Comparison of ENCODE assay signal across 35 cellular contexts in genomic region chr7:73939528-73939927, GRCh38.
"Had no signal": no experiment of that assay in that cellular context is flagged by ENCODE, and none has a peak within 500 bp of the region (broad histone marks: within the 10 kb centered on the region; RNA-seq: fewer than 3 reads in every experiment).

No MANE protein-coding gene starts in this region.

- H3K4me3 ChIP-seq: MG63 had no signal

- DNase-seq: Karpas-422, Kasumi-1, MG63, MM.1S, MV-4-11, NCI-H1048, NCI-H1092, NCI-H1092 treated with DMSO at 0.1 percent for 48 hours, NCI-H1105, NCI-H1105 treated with DMSO at 0.1 percent for 48 hours, NCI-H1417, NCI-H1417 treated with DMSO at 0.1 percent for 48 hours, NCI-H1436, NCI-H1436 treated with DMSO at 0.1 percent for 48 hours, NCI-H146, NCI-H1694, NCI-H1694 treated with DMSO at 0.1 percent for 48 hours, NCI-H187, NCI-H187 treated with DMSO at 0.1 percent for 48 hours, NCI-H1930, NCI-H2029, NCI-H2029 treated with DMSO at 0.1 percent for 48 hours, NCI-H2081, NCI-H2081 treated with DMSO at 0.1 percent for 48 hours, NCI-H2107, NCI-H2171, NCI-H2171 treated with DMSO at 0.1 percent for 48 hours, NCI-H2227 treated with DMSO at 0.1 percent for 48 hours, NCI-H226, NCI-H345, NCI-H446, NCI-H446 treated with DMSO at 0.1 percent for 48 hours, NCI-H510A, NCI-H510A treated with DMSO at 0.1 percent for 48 hours, NCI-H524 had no signal

- H3K27me3 ChIP-seq: MG63 had no signal

- H3K36me3 ChIP-seq: MG63 had no signal
